Comparison of ENCODE assay signal across 8 cellular contexts in genomic region chr12:54294152-54294913, GRCh38. TPM values are rescaled to one million over a fixed set of nuclear protein-coding genes. Genes with fewer than 3 reads are reported as not detected.
DNase-seq lines count a peak whose midpoint lies in the region; ATAC-seq and TF ChIP-seq lines count a peak whose summit lies in the region.

No MANE protein-coding gene starts in this region.

- H3K9ac ChIP-seq in Karpas-422 (ENCODE audit: low read length) (no peak overlapping the region), colonic mucosa (ENCODE audit: low read depth in 2 of 2, low read length in 2 of 2) (no peak overlapping the region)

- peaks cover 12 to 35% of the 10 kb centered on the region in 2 donors for H3K4me1 Mint-ChIP-seq in stimulated activated naive B cell treated with anti-CD40 and anti-IgM and Interleukin-4, amounts not matched to agents 10 μg/mL and 1 μg/mL and 100 μg/mL, for 72 hours

- H3K27ac ChIP-seq in Karpas-422 (ENCODE audit: low read length) (no peak overlapping the region), colonic mucosa (no peak overlapping the region), lower lobe of right lung (no peak overlapping the region)

- H3K27me3 ChIP-seq in Karpas-422 (ENCODE audit: low read length) (no peaks in the 10 kb centered on the region), colonic mucosa (no peaks in the 10 kb centered on the region), lower lobe of right lung (ENCODE audit: low read depth) (no peaks in the 10 kb centered on the region)

- no peaks in the 10 kb centered on the region for H3K79me2 ChIP-seq in Karpas-422 (ENCODE audit: low read length)

- H2AFZ ChIP-seq in Karpas-422 (ENCODE audit: low read length), result no peak overlapping the region

- H3K36me3 Mint-ChIP-seq in stimulated activated naive B cell treated with anti-CD40 and anti-IgM and Interleukin-4, amounts not matched to agents 10 μg/mL and 1 μg/mL and 100 μg/mL, for 72 hours, result peaks cover 0 to 1% of the 10 kb centered on the region in 2 donors

- H3K4me2 ChIP-seq in Karpas-422 (ENCODE audit: low read depth, low read length, poor library complexity, severe bottlenecking), result no peak overlapping the region

- peaks cover 11 to 12% of the 10 kb centered on the region in 2 donors for H3K27me3 Mint-ChIP-seq in stimulated activated naive B cell treated with anti-CD40 and anti-IgM and Interleukin-4, amounts not matched to agents 10 μg/mL and 1 μg/mL and 100 μg/mL, for 72 hours

- TF ChIP-seq CTCF in colonic mucosa (IDR thresholded peaks at IDR 0.05) (peak; percentile 75), lower lobe of right lung (IDR thresholded peaks at IDR 0.05) (peak; percentile 75)

- no peaks in the 10 kb centered on the region for H3K4me1 ChIP-seq in Karpas-422 (ENCODE audit: low read length)
- H3K4me1 ChIP-seq in colonic mucosa, result no peaks in the 10 kb centered on the region
- H3K4me1 ChIP-seq in lower lobe of right lung, result peaks cover 9% of the 10 kb centered on the region

- DNase-seq in NCI-H82 (lab: John Stamatoyannopoulos, UW), result peak; percentile 75
- no peak for DNase-seq in NCI-H82 treated with DMSO at 0.1 percent for 48 hours (lab: John Stamatoyannopoulos, UW; ENCODE audit: unreplicated experiment)
- DNase-seq in Karpas-422, result peak; percentile 83
- peak in 3 of 4 experiments; percentile 14 to 44 (median 17) for DNase-seq in activated CD4-positive, CD25-positive, alpha-beta regulatory T cell (lab: John Stamatoyannopoulos, UW)
- DNase-seq in colonic mucosa, result peak; percentile 85
- peak; percentile 80 for DNase-seq in lower lobe of right lung
- peak; percentile 31 for DNase-seq in stimulated activated naive B cell treated with anti-CD40 and anti-IgM and Interleukin-4, amounts not matched to agents 10 μg/mL and 1 μg/mL and 100 μg/mL, for 72 hours

- intact Hi-C loops in colonic mucosa (cut with DNase I) (loop anchor here (5.0 kb wide), 2 partner anchors 33 to 68 kb away; partner anchors contain the start of genes COPZ1 and GPR84), lower lobe of right lung (cut with DNase I) (no loop called here)

- no peak overlapping the region for H3K4me3 ChIP-seq in Karpas-422 (ENCODE audit: low read length)
- H3K4me3 ChIP-seq in colonic mucosa, result no peak overlapping the region
- no peak overlapping the region for H3K4me3 ChIP-seq in lower lobe of right lung

- no peak overlapping the region for H3K27ac Mint-ChIP-seq in stimulated activated naive B cell treated with anti-CD40 and anti-IgM and Interleukin-4, amounts not matched to agents 10 μg/mL and 1 μg/mL and 100 μg/mL, for 72 hours

- no peaks in the 10 kb centered on the region for H4K20me1 ChIP-seq in Karpas-422 (ENCODE audit: insufficient read depth, low read depth, low read length)

- ATAC-seq in lower lobe of right lung (peak; percentile 85 to 89), HG03039 (IDR thresholded peaks at IDR 0.05; ENCODE audit: unreplicated experiment) (no peak)
- peak; percentile 52 to 66 for ATAC-seq in stimulated activated naive B cell treated with anti-CD40 and anti-IgM and Interleukin-4, amounts not matched to agents 10 μg/mL and 1 μg/mL and 100 μg/mL, for 72 hours (replicated peaks)

- H3K9me2 ChIP-seq in Karpas-422 (replicated peaks; ENCODE audit: insufficient read depth, low read length), result no peaks in the 10 kb centered on the region

- H3K9me3 ChIP-seq in Karpas-422 (ENCODE audit: low read length) (no peaks in the 10 kb centered on the region), colonic mucosa (no peaks in the 10 kb centered on the region), lower lobe of right lung (no peaks in the 10 kb centered on the region)

- H3K9me3 Mint-ChIP-seq in stimulated activated naive B cell treated with anti-CD40 and anti-IgM and Interleukin-4, amounts not matched to agents 10 μg/mL and 1 μg/mL and 100 μg/mL, for 72 hours, result no peaks in the 10 kb centered on the region

- no peaks in the 10 kb centered on the region for H3K36me3 ChIP-seq in Karpas-422 (ENCODE audit: insufficient read depth, low read length)
- H3K36me3 ChIP-seq in colonic mucosa, result no peaks in the 10 kb centered on the region
- H3K36me3 ChIP-seq in lower lobe of right lung, result peaks cover 6% of the 10 kb centered on the region

- no peak overlapping the region for H3K4me3 Mint-ChIP-seq in stimulated activated naive B cell treated with anti-CD40 and anti-IgM and Interleukin-4, amounts not matched to agents 10 μg/mL and 1 μg/mL and 100 μg/mL, for 72 hours

RNA-seq across cellular contexts. Expression of gene NFE2, which starts 6.5 kb away (rescaled TPM):
- total RNA-seq in Karpas-422 (2014; rRNA removed; shearing (Covaris generic); ENCODE audit: low replicate concordance), result not detected in 2 replicates
- total RNA-seq in colonic mucosa (under 1 TPM in 1 of 2 donors, not detected in 1; 0.30 TPM), lower lobe of right lung (13.5 TPM)

RNA-seq across cellular contexts. Expression of gene HNRNPA1, which starts 13.8 kb away (rescaled TPM):
- total RNA-seq in Karpas-422 (2014; rRNA removed; shearing (Covaris generic); ENCODE audit: low replicate concordance), result 249 and 260 TPM in 2 replicates
- total RNA-seq in colonic mucosa, result 1,000 to 10,000 TPM in 1 of 2 donors, 100 to 1,000 TPM in 1; 716 to 1,090 TPM
- total RNA-seq in lower lobe of right lung, result 598 TPM

RNA-seq across cellular contexts. Expression of gene CBX5, which starts 14.4 kb away (rescaled TPM):
- total RNA-seq in Karpas-422 (2014; rRNA removed; shearing (Covaris generic); ENCODE audit: low replicate concordance), result 25.2 and 41.0 TPM in 2 replicates
- total RNA-seq in colonic mucosa (10 to 100 TPM; 49.3 to 77.5 TPM), lower lobe of right lung (50.1 TPM)

RNA-seq across cellular contexts. Expression of gene COPZ1, which starts 30.6 kb away (rescaled TPM):
- total RNA-seq in Karpas-422 (2014; rRNA removed; shearing (Covaris generic); ENCODE audit: low replicate concordance), result 103 and 164 TPM in 2 replicates
- total RNA-seq in colonic mucosa (100 to 1,000 TPM; 164 to 173 TPM), lower lobe of right lung (129 TPM)

Comparison
In these comparisons a context has a peak if more than half of its experiments do, and no peak if none do; other contexts are left out.
1. RNA of gene NFE2, which starts 6.5 kb away (total RNA-seq): 13.5 TPM in lower lobe of right lung (single experiment); 0.30 TPM in colonic mucosa and not detected in Karpas-422; every median in the first group is over 10 times any median in the second.